In the genomic region with DNA sequence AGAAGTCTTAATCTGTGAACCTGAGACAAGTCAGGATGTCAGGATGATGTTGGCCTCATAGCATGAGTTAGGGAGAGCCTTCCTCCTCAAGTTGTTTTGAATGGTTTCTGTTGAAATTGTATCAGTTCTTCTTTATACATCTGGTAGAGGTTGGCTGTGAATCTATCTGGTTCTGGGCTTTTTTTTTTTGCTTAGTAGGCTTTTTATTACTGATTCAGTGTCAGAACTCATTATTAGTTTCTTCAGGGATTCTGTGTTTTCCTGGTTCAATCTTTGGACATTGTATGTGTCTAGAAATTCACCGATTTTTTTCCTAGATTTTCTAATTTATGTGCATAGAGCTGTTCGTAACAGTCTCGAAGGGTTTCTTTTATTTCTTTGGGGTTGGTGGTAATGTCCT, we compare ENCODE assay signal across 24 cellular contexts. TPM values are rescaled to one million over a fixed set of nuclear protein-coding genes. Genes with fewer than 3 reads are reported as not detected.
A peak's percentile ranks its signal among the peaks of the same experiment; 100 is the strongest.
DNase-seq lines count a peak whose midpoint lies in the region; ATAC-seq, FAIRE-seq and TF ChIP-seq lines count a peak whose summit lies in the region.
"Had no signal": no experiment of that assay in that cellular context is flagged by ENCODE, and none has a peak within 500 bp of the region (broad histone marks: within the 10 kb centered on the region; RNA-seq: fewer than 3 reads in every experiment).

No MANE protein-coding gene starts in this region.

- no peak overlapping the region for H2BK120ac ChIP-seq in IMR-90 (ENCODE audit: low read depth, low read length)

- no peak overlapping the region for H2BK20ac ChIP-seq in IMR-90 (ENCODE audit: low read depth, low read length)

- no peaks in the 10 kb centered on the region for H3K36me3 ChIP-seq in HepG2 (replicated peaks in 1 of 2; ENCODE audit: control insufficient read depth in 1 of 2, insufficient read depth in 2 of 2, low read length in 2 of 2)
- no peaks in the 10 kb centered on the region for H3K36me3 ChIP-seq in right lobe of liver
- H3K36me3 ChIP-seq in IMR-90 (ENCODE audit: control insufficient read depth, insufficient read depth, low read length), result no peaks in the 10 kb centered on the region
- no peaks in the 10 kb centered on the region for H3K36me3 ChIP-seq in pancreas
- H3K36me3 ChIP-seq: BE2C, BLaER1 had no signal

- H4K20me1 ChIP-seq in HepG2 (ENCODE audit: insufficient read depth, low read length) (no peaks in the 10 kb centered on the region), IMR-90 (ENCODE audit: insufficient read depth, low read length) (no peaks in the 10 kb centered on the region)
- H4K20me1 ChIP-seq: BLaER1 had no signal

- in situ Hi-C loops in HepG2 (cut with HindIII; ENCODE audit: extremely low pct_ligation_motif_present, low pct_unique_long_range_greater_than_20kb) (no loop called here), IMR-90 (cut with MboI; ENCODE audit: low sequenced_read_pairs) (no loop called here)

- no peaks in the 10 kb centered on the region for H3K27me3 Mint-ChIP-seq in T-helper 2 cell treated with Interferon-gamma antibody and Interleukin-4, amounts not matched to agents 5 μg/mL and 100 μg/mL, for 36 hours (ENCODE audit: low read depth)
- H3K27me3 Mint-ChIP-seq: CD4-positive, alpha-beta memory T cell had no signal

- no peak for DNase-seq in HepG2 (ENCODE audit: low spot score)
- DNase-seq in right lobe of liver, result no peak
- DNase-seq in IMR-90, result no peak
- DNase-seq in pancreas, result no peak
- DNase-seq in GM10266 (ENCODE audit: extremely low spot score), result no peak
- no peak for DNase-seq in T-helper 2 cell treated with Interferon-gamma antibody and Interleukin-4, amounts not matched to agents 5 μg/mL and 100 μg/mL, for 36 hours (ENCODE audit: low spot score)
- DNase-seq: ACHN; BE2C; C1 segment of cervical spinal cord; CD4-positive, alpha-beta memory T cell; CD4-positive, CD25-positive, alpha-beta regulatory T cell; CD8-positive, alpha-beta memory T cell; COR-L47; DMS 273 treated with DMSO at 0.1 percent for 48 hours; DMS153; DMS53; DMS79; DND-41; EL; GDM1 had no signal

- H3K4me3 ChIP-seq in HepG2 (replicated peaks in 1 of 3; ENCODE audit: insufficient read depth in 1 of 3, low read depth in 2 of 3, low read length in 3 of 3) (no peak overlapping the region), right lobe of liver (no peak overlapping the region), IMR-90 (ENCODE audit: insufficient read depth, low read depth, low read length) (no peak overlapping the region), pancreas (no peak overlapping the region)
- H3K4me3 ChIP-seq: BLaER1 had no signal

- no peaks in the 10 kb centered on the region for H3K36me3 Mint-ChIP-seq in T-helper 2 cell treated with Interferon-gamma antibody and Interleukin-4, amounts not matched to agents 5 μg/mL and 100 μg/mL, for 36 hours (ENCODE audit: low read depth)
- H3K36me3 Mint-ChIP-seq: CD14-positive monocyte; CD4-positive, alpha-beta memory T cell; CD4-positive, CD25-positive, alpha-beta regulatory T cell; CD8-positive, alpha-beta memory T cell had no signal

- TF ChIP-seq POLR2A in HepG2 (IDR thresholded peaks at IDR 0.05; ENCODE audit: insufficient read depth in 1 of 2, low read depth in 2 of 2, low read length in 2 of 2) (no peak), right lobe of liver (IDR thresholded peaks at IDR 0.05) (no peak), IMR-90 (IDR thresholded peaks at IDR 0.05; ENCODE audit: low read depth, low read length) (no peak)

- dilution Hi-C loops in IMR-90 (cut with HindIII; ENCODE audit: low sequenced_read_pairs, unreplicated experiment), result no loop called here

- no peak overlapping the region for H3K4ac ChIP-seq in IMR-90 (ENCODE audit: low read depth, low read length)

- H3K79me1 ChIP-seq in IMR-90 (ENCODE audit: low read depth in 1 of 2, low read length in 2 of 2), result no peaks in the 10 kb centered on the region

- FAIRE-seq in HepG2 (lab: Jason Lieb, UNC) (no peak), pancreas (lab: Jason Lieb, UNC) (peak; percentile 41)
- FAIRE-seq: GM12891 had no signal

- no peak overlapping the region for H3K27ac ChIP-seq in HepG2 (ENCODE audit: extremely low read length, insufficient read depth, low read length)
- no peak overlapping the region for H3K27ac ChIP-seq in right lobe of liver
- no peak overlapping the region for H3K27ac ChIP-seq in IMR-90 (ENCODE audit: insufficient read depth, low read length)
- no peak overlapping the region for H3K27ac ChIP-seq in pancreas
- H3K27ac ChIP-seq: 22Rv1, BLaER1 had no signal

- 53% methylated on average over 3 of the region's 3 CpGs for WGBS in HepG2 (ENCODE audit: low lambda C conversion rate)
- WGBS in right lobe of liver (ENCODE audit: insufficient coverage, low coverage, low lambda C conversion rate, missing lambda C conversion rate), result 78% methylated on average over 3 of the region's 3 CpGs
- no CpG with 5 or more reads among the region's 3 CpGs for WGBS in IMR-90 (ENCODE audit: extremely low coverage in 2 of 2, insufficient read length in 1 of 2), 2 experiments
- WGBS in pancreas, 2 donors, result 85 to 96% methylated on average over 3 of the region's 3 CpGs

- ATAC-seq in HepG2, result no peak
- no peak for ATAC-seq in right lobe of liver
- no peak for ATAC-seq in IMR-90 (ENCODE audit: low read depth)
- ATAC-seq in pancreas, result no peak

- POLR2A ChIA-PET in HepG2 (lab: Yijun Ruan, JAX), result no interaction called here
- POLR2A ChIA-PET in IMR-90 (lab: Charles Lee; ENCODE audit: unreplicated experiment), result no interaction called here

- no peak overlapping the region for H3K14ac ChIP-seq in IMR-90 (replicated peaks; ENCODE audit: low read depth, low read length)

- H2AK5ac ChIP-seq in IMR-90 (ENCODE audit: low read depth, low read length), result no peak overlapping the region

- no peaks in the 10 kb centered on the region for H3K9me3 Mint-ChIP-seq in T-helper 2 cell treated with Interferon-gamma antibody and Interleukin-4, amounts not matched to agents 5 μg/mL and 100 μg/mL, for 36 hours

- no peaks in the 10 kb centered on the region for H3K4me1 Mint-ChIP-seq in T-helper 2 cell treated with Interferon-gamma antibody and Interleukin-4, amounts not matched to agents 5 μg/mL and 100 μg/mL, for 36 hours (ENCODE audit: low read depth)
- H3K4me1 Mint-ChIP-seq: CD14-positive monocyte; CD4-positive, alpha-beta memory T cell; CD4-positive, CD25-positive, alpha-beta regulatory T cell; CD8-positive, alpha-beta memory T cell had no signal

- no peak overlapping the region for H4K91ac ChIP-seq in IMR-90 (ENCODE audit: insufficient read depth, low read depth, low read length)

- no peaks in the 10 kb centered on the region for H3K27me3 ChIP-seq in HepG2 (ENCODE audit: control insufficient read depth in 1 of 2, insufficient read depth in 2 of 2, low read length in 2 of 2)
- H3K27me3 ChIP-seq in right lobe of liver, result no peaks in the 10 kb centered on the region
- H3K27me3 ChIP-seq in IMR-90 (ENCODE audit: control insufficient read depth, insufficient read depth, low read length), result no peaks in the 10 kb centered on the region
- no peaks in the 10 kb centered on the region for H3K27me3 ChIP-seq in pancreas
- H3K27me3 ChIP-seq: BE2C, BLaER1 had no signal

- no peak overlapping the region for H3K23ac ChIP-seq in IMR-90 (ENCODE audit: low read depth, low read length)

- CTCF ChIA-PET in HepG2 (lab: Yijun Ruan, JAX; ENCODE audit: low intra/inter-chr PET ratio, low total read pairs), result no interaction called here
- CTCF ChIA-PET in IMR-90 (lab: Yijun Ruan, JAX), result no interaction called here

- no peak overlapping the region for H4K8ac ChIP-seq in IMR-90 (ENCODE audit: low read depth in 2 of 2, low read length in 2 of 2)

- no peaks in the 10 kb centered on the region for H3K9me1 ChIP-seq in IMR-90 (ENCODE audit: insufficient read depth, low read length)

- H3K9me3 ChIP-seq in HepG2 (ENCODE audit: low read length) (no peaks in the 10 kb centered on the region), right lobe of liver (no peaks in the 10 kb centered on the region), IMR-90 (ENCODE audit: control insufficient read depth, insufficient read depth, low read length) (no peaks in the 10 kb centered on the region), pancreas (no peaks in the 10 kb centered on the region)
- H3K9me3 ChIP-seq: BE2C had no signal

- H2AK9ac ChIP-seq in IMR-90 (replicated peaks; ENCODE audit: low read depth, low read length, poor library complexity), result no peak overlapping the region

- H2AFZ ChIP-seq in HepG2 (ENCODE audit: low read length), result no peak overlapping the region
- H2AFZ ChIP-seq in IMR-90 (replicated peaks; ENCODE audit: low read length, poor library complexity), result no peak overlapping the region

- H3K27ac Mint-ChIP-seq in T-helper 2 cell treated with Interferon-gamma antibody and Interleukin-4, amounts not matched to agents 5 μg/mL and 100 μg/mL, for 36 hours, result no peak overlapping the region
- H3K27ac Mint-ChIP-seq: CD14-positive monocyte; CD4-positive, alpha-beta memory T cell; CD4-positive, CD25-positive, alpha-beta regulatory T cell; CD8-positive, alpha-beta memory T cell had no signal

- no peak overlapping the region for H3K4me2 ChIP-seq in HepG2 (ENCODE audit: low read depth, low read length)
- H3K4me2 ChIP-seq in IMR-90 (ENCODE audit: low read depth, low read length), result no peak overlapping the region
- H3K4me2 ChIP-seq: BLaER1 had no signal

- H2BK5ac ChIP-seq in IMR-90 (ENCODE audit: low read depth, low read length, poor library complexity, severe bottlenecking), result no peak overlapping the region

- BruUV-seq in HepG2 (replicated peaks; lab: Mats Ljungman, UMichigan) (no TSS peak), IMR-90 (replicated peaks; lab: Mats Ljungman, UMichigan) (no TSS peak)

- H3K9ac ChIP-seq in HepG2 (ENCODE audit: insufficient read depth, low read depth, low read length), result no peak overlapping the region
- H3K9ac ChIP-seq in IMR-90 (ENCODE audit: low read depth, low read length), result no peak overlapping the region
- H3K9ac ChIP-seq: BLaER1 had no signal

- no peak overlapping the region for H2BK15ac ChIP-seq in IMR-90 (ENCODE audit: low read depth, low read length)

- H3K79me2 ChIP-seq in HepG2 (ENCODE audit: insufficient read depth, low read length), result no peaks in the 10 kb centered on the region

- no peak overlapping the region for H4K5ac ChIP-seq in IMR-90 (ENCODE audit: low read depth, low read length)

- TF ChIP-seq RAD21 in HepG2 (CRISPR knock-in tag; IDR thresholded peaks at IDR 0.05) (no peak), IMR-90 (IDR thresholded peaks at IDR 0.05; ENCODE audit: low read length) (no peak)

- no peak overlapping the region for H3K4me3 Mint-ChIP-seq in T-helper 2 cell treated with Interferon-gamma antibody and Interleukin-4, amounts not matched to agents 5 μg/mL and 100 μg/mL, for 36 hours
- H3K4me3 Mint-ChIP-seq: CD14-positive monocyte; CD4-positive, alpha-beta memory T cell; CD4-positive, CD25-positive, alpha-beta regulatory T cell; CD8-positive, alpha-beta memory T cell had no signal

- no peak overlapping the region for H3K56ac ChIP-seq in IMR-90 (ENCODE audit: extremely low read depth, insufficient read depth, low read length)

- H3K18ac ChIP-seq in IMR-90 (ENCODE audit: low read depth, low read length), result no peak overlapping the region

- no peaks in the 10 kb centered on the region for H3K4me1 ChIP-seq in HepG2 (ENCODE audit: insufficient read depth, low read length)
- no peaks in the 10 kb centered on the region for H3K4me1 ChIP-seq in right lobe of liver
- no peaks in the 10 kb centered on the region for H3K4me1 ChIP-seq in IMR-90 (ENCODE audit: control insufficient read depth, insufficient read depth, low read length)
- no peaks in the 10 kb centered on the region for H3K4me1 ChIP-seq in pancreas
- H3K4me1 ChIP-seq: BE2C, BLaER1 had no signal

- intact Hi-C loops in HepG2 (cut with micrococcal nuclease; ENCODE audit: unreplicated experiment) (no loop called here), right lobe of liver (cut with DNase I) (no loop called here), IMR-90 (cut with micrococcal nuclease) (no loop called here), pancreas (cut with DNase I) (no loop called here)

- TF ChIP-seq EP300 in HepG2 (IDR thresholded peaks at IDR 0.05; ENCODE audit: low read depth in 2 of 2, low read length in 2 of 2) (no peak), HepG2 (CRISPR knock-in tag; IDR thresholded peaks at IDR 0.05; ENCODE audit: borderline replicate concordance) (no peak)

- TF ChIP-seq CTCF in HepG2 (CRISPR knock-in tag; IDR thresholded peaks at IDR 0.05), result no peak
- no peak for TF ChIP-seq CTCF in right lobe of liver (IDR thresholded peaks at IDR 0.05)
- no peak for TF ChIP-seq CTCF in IMR-90 (conservative IDR thresholded peaks at IDR 0.05; ENCODE audit: low read depth, low read length)
- no peak for TF ChIP-seq CTCF in pancreas (IDR thresholded peaks at IDR 0.05)
- TF ChIP-seq CTCF in GM10266 (IDR thresholded peaks at IDR 0.05; ENCODE audit: control insufficient read depth, insufficient read depth, low read depth, missing control alignments), result no peak

RNA-seq across cellular contexts. Expression of gene GLUD2, which starts 14.9 kb away (rescaled TPM):
- total RNA-seq in HepG2 (2016; rRNA removed; fragmentation: Illumina TruSeq; extraction: Trizol), result 8.0 and 10.4 TPM in 2 replicates
- total RNA-seq in HepG2 (2016; cell fraction: cytosol; rRNA removed; fragmentation: Illumina TruSeq; extraction: Trizol; ENCODE audit: low read depth), result 0.53 and 0.61 TPM in 2 replicates
- 8.0 and 12.2 TPM in 2 replicates for total RNA-seq in HepG2 (2016; cell fraction: insoluble cytoplasmic fraction; rRNA removed; fragmentation: Illumina TruSeq; extraction: Trizol)
- total RNA-seq in HepG2 (2016; cell fraction: membrane; rRNA removed; fragmentation: Illumina TruSeq; extraction: Trizol), result 1.2 and 1.3 TPM in 2 replicates
- total RNA-seq in HepG2 (2016; cell fraction: nucleus; rRNA removed; fragmentation: Illumina TruSeq; extraction: Trizol), result 2.8 and 4.0 TPM in 2 replicates
- polyA plus RNA-seq in HepG2 (2011; rRNA removed), result 2.7 and 3.4 TPM in 2 replicates
- polyA plus RNA-seq in HepG2 (2011; cell fraction: cytosol; rRNA removed), result 0.67 and 2.8 TPM in 2 replicates
- polyA plus RNA-seq in HepG2 (2011; cell fraction: nucleus; rRNA removed), result 0.58 and 0.93 TPM in 2 replicates
- 7.1 and 10.3 TPM in 2 replicates for polyA plus RNA-seq in HepG2 (2012)
- 0.24 and 0.31 TPM in 2 replicates for polyA plus RNA-seq in HepG2 (2016; cell fraction: cytosol; fragmentation: Illumina TruSeq; extraction: Trizol; ENCODE audit: low read depth)
- polyA plus RNA-seq in HepG2 (2016; cell fraction: insoluble cytoplasmic fraction; fragmentation: Illumina TruSeq; extraction: Trizol; ENCODE audit: low read depth), result 4.7 and 5.1 TPM in 2 replicates
- polyA plus RNA-seq in HepG2 (2016; cell fraction: membrane; fragmentation: Illumina TruSeq; extraction: Trizol; ENCODE audit: low read depth), result 0.25 and 0.47 TPM in 2 replicates
- 1.2 and 1.4 TPM in 2 replicates for polyA plus RNA-seq in HepG2 (2016; cell fraction: nucleus; fragmentation: Illumina TruSeq; extraction: Trizol; ENCODE audit: insufficient read depth, low read depth)
- polyA minus RNA-seq in HepG2 (2011; rRNA and poly(A)+ RNA removed; ENCODE audit: low replicate concordance), result 2.0 and 10.2 TPM in 2 replicates
- polyA minus RNA-seq in HepG2 (2011; cell fraction: cytosol; rRNA and poly(A)+ RNA removed), result 1.2 and 2.0 TPM in 2 replicates
- 2.2 and 3.1 TPM in 2 replicates for polyA minus RNA-seq in HepG2 (2011; cell fraction: nucleus; rRNA and poly(A)+ RNA removed)
- total RNA-seq in right lobe of liver, result 1 to 10 TPM; 3.2 to 8.5 (median 5.9) TPM
- 1.4 and 1.6 TPM in 2 replicates for total RNA-seq in IMR-90 (2012; rRNA removed)
- 0.51 and 0.62 TPM in 2 replicates for polyA plus RNA-seq in IMR-90 (2012; rRNA removed)
- 0.09 TPM in 2 replicates for polyA plus RNA-seq in IMR-90 (2012; cell fraction: cytosol; rRNA removed)
- 0.03 and 0.09 TPM in 2 replicates for polyA plus RNA-seq in IMR-90 (2012; cell fraction: nucleus; rRNA removed; ENCODE audit: low replicate concordance)
- 1 to 10 TPM in 5 of 6 donors, under 1 TPM in 1; 0.87 to 2.7 (median 1.3) TPM for total RNA-seq in pancreas
- polyA plus RNA-seq in pancreas, result under 1 TPM; 0.42 to 0.73 TPM
